In genomic region chr16:86508028-86508946, GRCh38 we compare ENCODE assay signal across 8 cellular contexts. TPM values are rescaled to one million over a fixed set of nuclear protein-coding genes. Genes with fewer than 3 reads are reported as not detected.
DNase-seq lines count a peak whose midpoint lies in the region; ATAC-seq and TF ChIP-seq lines count a peak whose summit lies in the region.
"Had no signal": no experiment of that assay in that cellular context is flagged by ENCODE, and none has a peak within 500 bp of the region (broad histone marks: within the 10 kb centered on the region; RNA-seq: fewer than 3 reads in every experiment).

No MANE protein-coding gene starts in this region.

- ATAC-seq in GM21528 (IDR thresholded peaks at IDR 0.05; ENCODE audit: low FRiP score, unreplicated experiment), result no peak

- no peak for TF ChIP-seq CTCF in hepatocyte (IDR thresholded peaks at IDR 0.05; ENCODE audit: poor library complexity)
- TF ChIP-seq CTCF in lower leg skin (IDR thresholded peaks at IDR 0.05), result no peak

- peak overlapping the region; percentile 75 for H3K4me3 ChIP-seq in GM23248
- peak overlapping the region; percentile 49 for H3K4me3 ChIP-seq in hepatocyte
- H3K4me3 ChIP-seq in skeletal muscle tissue (ENCODE audit: low read length in 3 of 3), result peak overlapping the region in 2 of 3 donors; percentile 45 to 81
- no peak overlapping the region for H3K4me3 ChIP-seq in lower leg skin (ENCODE audit: low read depth, poor library complexity, severe bottlenecking)

- H4K20me1 ChIP-seq in GM23248 (ENCODE audit: insufficient read depth), result no peaks in the 10 kb centered on the region
- peaks cover 16% of the 10 kb centered on the region for H4K20me1 ChIP-seq in hepatocyte (ENCODE audit: insufficient read depth, poor library complexity, severe bottlenecking)

- H3K9me3 ChIP-seq in GM23248 (ENCODE audit: low read depth), result no peaks in the 10 kb centered on the region
- H3K9me3 ChIP-seq in hepatocyte (ENCODE audit: low read depth), result no peaks in the 10 kb centered on the region
- peaks cover 0 to 2% (median 0%) of the 10 kb centered on the region in 3 donors for H3K9me3 ChIP-seq in skeletal muscle tissue (ENCODE audit: control insufficient read depth in 3 of 3, low read length in 3 of 3)

- peak; percentile 36 for DNase-seq in GM23248
- no peak for DNase-seq in activated CD4-positive, alpha-beta memory T cell treated with anti-CD3 and anti-CD28 coated beads for 36 hours
- DNase-seq in hepatocyte (ENCODE audit: low spot score), result no peak
- DNase-seq in stimulated activated CD4-positive, alpha-beta T cell treated with anti-CD3 and anti-CD28 coated beads, Interleukin-1b, Interleukin-23, amount 100 ng/mL, for 48 hours, result no peak
- DNase-seq in lower leg skin (ENCODE audit: low spot score in 2 of 2), result no peak

- peaks cover 28% of the 10 kb centered on the region for H3K4me1 Mint-ChIP-seq in activated CD4-positive, alpha-beta memory T cell treated with anti-CD3 and anti-CD28 coated beads for 36 hours (ENCODE audit: low read depth)

- H3K4me2 ChIP-seq in GM23248 (ENCODE audit: unreplicated experiment), result peak overlapping the region; percentile 69
- peak overlapping the region; percentile 89 for H3K4me2 ChIP-seq in hepatocyte

- H3K27me3 ChIP-seq in GM23248 (replicated peaks; ENCODE audit: insufficient read depth) (peaks cover 55% of the 10 kb centered on the region), hepatocyte (peaks cover 87% of the 10 kb centered on the region), skeletal muscle tissue (ENCODE audit: control insufficient read depth in 3 of 3, insufficient read depth in 3 of 3, low read length in 3 of 3) (peaks cover 86 to 89% (median 88%) of the 10 kb centered on the region in 3 donors)

- peaks cover 3% of the 10 kb centered on the region for H3K36me3 Mint-ChIP-seq in activated CD4-positive, alpha-beta memory T cell treated with anti-CD3 and anti-CD28 coated beads for 36 hours

- H3K27ac ChIP-seq in GM23248 (no peak overlapping the region), hepatocyte (peak overlapping the region; percentile 99), skeletal muscle tissue (ENCODE audit: low read depth, low read length) (no peak overlapping the region)

- peaks cover 65% of the 10 kb centered on the region for H3K27me3 Mint-ChIP-seq in activated CD4-positive, alpha-beta memory T cell treated with anti-CD3 and anti-CD28 coated beads for 36 hours

- H3K4me1 ChIP-seq in GM23248 (ENCODE audit: insufficient read depth) (peaks cover 3% of the 10 kb centered on the region; the same call in 1 of the 2 replicates), hepatocyte (ENCODE audit: insufficient read depth) (peaks cover 2% of the 10 kb centered on the region), skeletal muscle tissue (ENCODE audit: control insufficient read depth in 3 of 3, insufficient read depth in 3 of 3, low read length in 3 of 3) (peaks cover 4 to 48% (median 27%) of the 10 kb centered on the region in 3 donors)

- H3K9me3 Mint-ChIP-seq in activated CD4-positive, alpha-beta memory T cell treated with anti-CD3 and anti-CD28 coated beads for 36 hours, result no peaks in the 10 kb centered on the region

- H3K9ac ChIP-seq in GM23248, result no peak overlapping the region
- H3K9ac ChIP-seq in skeletal muscle tissue (ENCODE audit: low read depth in 1 of 3, low read length in 3 of 3), result peak overlapping the region in 2 of 3 donors; percentile 10 to 66

- peak overlapping the region; percentile 42 for H3K27ac Mint-ChIP-seq in activated CD4-positive, alpha-beta memory T cell treated with anti-CD3 and anti-CD28 coated beads for 36 hours

- POLR2A ChIA-PET in activated CD4-positive, alpha-beta memory T cell treated with anti-CD3 and anti-CD28 coated beads for 36 hours (lab: Charles Lee), result no interaction called here

- peaks cover 18% of the 10 kb centered on the region for H3K79me2 ChIP-seq in GM23248 (ENCODE audit: insufficient read depth)
- peaks cover 78% of the 10 kb centered on the region for H3K79me2 ChIP-seq in hepatocyte

- H2AFZ ChIP-seq in GM23248, result peak overlapping the region; percentile 70; the same call in 1 of the 2 replicates
- no peak overlapping the region for H2AFZ ChIP-seq in hepatocyte

- no peaks in the 10 kb centered on the region for H3K9me2 ChIP-seq in GM23248 (ENCODE audit: insufficient read depth)
- no peaks in the 10 kb centered on the region for H3K9me2 ChIP-seq in hepatocyte (replicated peaks; ENCODE audit: insufficient read depth)

- in situ Hi-C loops in GM23248 (cut with MboI), result loop anchor here (25.0 kb wide), 1 partner anchor 671 kb away; no protein-coding TSS in a partner anchor

- 4% methylated on average over 79 to 94 of the region's 99 CpGs for WGBS in GM23248 (ENCODE audit: low coverage in 1 of 2, low lambda C conversion rate in 2 of 2, missing lambda C conversion rate in 2 of 2), 2 experiments
- 2% methylated on average over 93 of the region's 99 CpGs for WGBS in hepatocyte (ENCODE audit: low lambda C conversion rate, missing lambda C conversion rate)
- 2 to 8% methylated on average over 21 to 65 of the region's 99 CpGs for WGBS in lower leg skin, 2 donors

- intact Hi-C loops in activated CD4-positive, alpha-beta memory T cell treated with anti-CD3 and anti-CD28 coated beads for 36 hours (cut with micrococcal nuclease), result loop anchor here (5.0 to 10.0 kb wide), 2 partner anchors 59 to 223 kb away; partner anchors contain the start of gene FOXC2
- intact Hi-C loops in lower leg skin (cut with DNase I; ENCODE audit: low total_unique reads), result no loop called here

- peak overlapping the region; percentile 45 for H3K4me3 Mint-ChIP-seq in activated CD4-positive, alpha-beta memory T cell treated with anti-CD3 and anti-CD28 coated beads for 36 hours

- TF ChIP-seq POLR2A in lower leg skin (IDR thresholded peaks at IDR 0.05), result no peak

- CTCF ChIA-PET in activated CD4-positive, alpha-beta memory T cell treated with anti-CD3 and anti-CD28 coated beads for 36 hours (lab: Charles Lee), result interaction anchor here (0.8 to 1.2 kb wide), 2 partner anchors 9 to 10 kb away, joined by 3 read pairs; no protein-coding TSS in a partner anchor

- H3K36me3 ChIP-seq in GM23248 (ENCODE audit: low read depth) (no peaks in the 10 kb centered on the region), hepatocyte (replicated peaks; ENCODE audit: insufficient read depth, low read depth) (no peaks in the 10 kb centered on the region), skeletal muscle tissue (ENCODE audit: control insufficient read depth in 3 of 3, insufficient read depth in 3 of 3, low read length in 3 of 3) (no peaks in the 10 kb centered on the region)

- H3F3A ChIP-seq in GM23248 (ENCODE audit: insufficient read depth), result no peaks in the 10 kb centered on the region

RNA-seq across cellular contexts. Expression of gene FOXF1, which starts 2.0 kb away (rescaled TPM):
- total RNA-seq in GM23248 (2014; rRNA removed; shearing (Covaris generic)), result 1.5 and 4.0 TPM in 2 replicates
- 4.2 and 4.6 TPM in 2 replicates for polyA plus RNA-seq in GM23248 (2016; fragmentation: Nextera tagmentation; extraction: Ambion mirVana)
- not detected for total RNA-seq in activated CD4-positive, alpha-beta memory T cell treated with anti-CD3 and anti-CD28 coated beads for 36 hours
- 23.7 and 26.8 TPM in 2 replicates for total RNA-seq in hepatocyte
- polyA plus RNA-seq in hepatocyte, result 30.0 and 37.4 TPM in 2 replicates
- not detected for total RNA-seq in skeletal muscle tissue
- total RNA-seq in lower leg skin, result under 1 TPM in 2 of 4 donors, not detected in 2; 0.10 to 0.45 TPM
- total RNA-seq: T-helper 2 cell treated with Interferon-gamma antibody and Interleukin-4, amounts not matched to agents 100 ng/mL and 5 ng/mL, for 36 hours had no signal

RNA-seq across cellular contexts. Expression of gene MTHFSD, which starts 46.7 kb away (rescaled TPM):
- total RNA-seq in GM23248 (2014; rRNA removed; shearing (Covaris generic)), result 12.9 and 14.0 TPM in 2 replicates
- polyA plus RNA-seq in GM23248 (2016; fragmentation: Nextera tagmentation; extraction: Ambion mirVana), result 12.4 and 14.0 TPM in 2 replicates
- total RNA-seq in activated CD4-positive, alpha-beta memory T cell treated with anti-CD3 and anti-CD28 coated beads for 36 hours, result 10 to 100 TPM; 17.9 to 19.0 TPM
- total RNA-seq in hepatocyte, result 8.1 and 21.5 TPM in 2 replicates
- 11.5 and 15.3 TPM in 2 replicates for polyA plus RNA-seq in hepatocyte
- 12.5 TPM for total RNA-seq in skeletal muscle tissue
- 10 to 100 TPM; 14.5 to 34.8 (median 25.5) TPM for total RNA-seq in lower leg skin

RNA-seq across cellular contexts. Expression of gene FOXC2, which starts 58.3 kb away (rescaled TPM):
- 0.51 and 1.2 TPM in 2 replicates for total RNA-seq in GM23248 (2014; rRNA removed; shearing (Covaris generic))
- 2.5 and 3.0 TPM in 2 replicates for polyA plus RNA-seq in GM23248 (2016; fragmentation: Nextera tagmentation; extraction: Ambion mirVana)
- total RNA-seq in activated CD4-positive, alpha-beta memory T cell treated with anti-CD3 and anti-CD28 coated beads for 36 hours, result not detected
- 0.36 TPM in 1 of 2 replicates, not detected in the other for total RNA-seq in hepatocyte
- polyA plus RNA-seq in hepatocyte, result 0.30 and 0.96 TPM in 2 replicates
- total RNA-seq in skeletal muscle tissue, result under 0.01 TPM
- total RNA-seq in lower leg skin, result under 1 TPM in 3 of 4 donors, not detected in 1; 0.16 to 0.32 (median 0.17) TPM
- total RNA-seq: T-helper 2 cell treated with Interferon-gamma antibody and Interleukin-4, amounts not matched to agents 100 ng/mL and 5 ng/mL, for 36 hours had no signal
